12 cellular contexts compared by ENCODE assay signal in genomic region chr14:100904307-100905019, GRCh38. TPM values are rescaled to one million over a fixed set of nuclear protein-coding genes. Genes with fewer than 3 reads are reported as not detected.
A peak's percentile ranks its signal among the peaks of the same experiment; 100 is the strongest.
DNase-seq lines count a peak whose midpoint lies in the region; ATAC-seq, FAIRE-seq and TF ChIP-seq lines count a peak whose summit lies in the region.
"Had no signal": no experiment of that assay in that cellular context is flagged by ENCODE, and none has a peak within 500 bp of the region (broad histone marks: within the 10 kb centered on the region; RNA-seq: fewer than 3 reads in every experiment).

No MANE protein-coding gene starts in this region.

- no peak overlapping the region for H3K4me3 Mint-ChIP-seq in stimulated activated naive CD8-positive, alpha-beta T cell treated with anti-CD3 and anti-CD28 coated beads, Interleukin-15, amount 100 ng/mL, for 72 hours
- H3K4me3 Mint-ChIP-seq: activated naive CD8-positive, alpha-beta T cell treated with anti-CD3 and anti-CD28 coated beads, Interleukin-2, amount 50 U/mL, for 24 hours had no signal

- H3K4me1 Mint-ChIP-seq in stimulated activated naive CD8-positive, alpha-beta T cell treated with anti-CD3 and anti-CD28 coated beads, Interleukin-15, amount 100 ng/mL, for 72 hours: peaks cover 6% of the 10 kb centered on the region
- H3K4me1 Mint-ChIP-seq: activated naive CD8-positive, alpha-beta T cell treated with anti-CD3 and anti-CD28 coated beads, Interleukin-2, amount 50 U/mL, for 24 hours had no signal

- no peak for FAIRE-seq in kidney (lab: Jason Lieb, UNC)

- no peak for ATAC-seq in stimulated activated naive CD8-positive, alpha-beta T cell treated with anti-CD3 and anti-CD28 coated beads, Interleukin-15, amount 100 ng/mL, for 72 hours
- ATAC-seq in activated naive CD4-positive, alpha-beta T cell treated with anti-CD3 and anti-CD28 coated beads, Interleukin-2, amount 50 U/mL, for 72 hours: no peak
- ATAC-seq: activated naive CD8-positive, alpha-beta T cell treated with anti-CD3 and anti-CD28 coated beads, Interleukin-2, amount 50 U/mL, for 24 hours had no signal

- POLR2A ChIA-PET in AG04449 (lab: Yijun Ruan, JAX): no interaction called here

- H3K36me3 ChIP-seq in ES-I3 (ENCODE audit: insufficient read depth, low read length): no peaks in the 10 kb centered on the region
- H3K36me3 ChIP-seq in WERI-Rb-1: no peaks in the 10 kb centered on the region
- H3K36me3 ChIP-seq in kidney (ENCODE audit: control insufficient read depth in 1 of 2, insufficient read depth in 2 of 2, low read length in 2 of 2): no peaks in the 10 kb centered on the region

- no peak overlapping the region for H3K27ac Mint-ChIP-seq in stimulated activated naive CD8-positive, alpha-beta T cell treated with anti-CD3 and anti-CD28 coated beads, Interleukin-15, amount 100 ng/mL, for 72 hours
- no peak overlapping the region for H3K27ac Mint-ChIP-seq in activated naive CD4-positive, alpha-beta T cell treated with anti-CD3 and anti-CD28 coated beads, Interleukin-2, amount 50 U/mL, for 72 hours
- H3K27ac Mint-ChIP-seq: activated naive CD8-positive, alpha-beta T cell treated with anti-CD3 and anti-CD28 coated beads, Interleukin-2, amount 50 U/mL, for 24 hours had no signal

- H3K9me3 ChIP-seq in ES-I3 (ENCODE audit: control insufficient read depth, insufficient read depth, low read length) (no peaks in the 10 kb centered on the region; the same call in 1 of the 2 replicates), WERI-Rb-1 (ENCODE audit: severe bottlenecking) (no peaks in the 10 kb centered on the region), iPS-18c (ENCODE audit: control insufficient read depth, insufficient read depth, low read length) (no peaks in the 10 kb centered on the region), kidney (ENCODE audit: control insufficient read depth in 1 of 2, low read length in 2 of 2) (no peaks in the 10 kb centered on the region)

- H3K27me3 ChIP-seq in WERI-Rb-1 (ENCODE audit: insufficient read depth, low read depth, severe bottlenecking): peaks cover 79% of the 10 kb centered on the region

- intact Hi-C loops in kidney (cut with DNase I): no loop called here

- H3K4me1 ChIP-seq in ES-I3 (ENCODE audit: insufficient read depth, low read length): no peaks in the 10 kb centered on the region; the same call in 1 of the 2 replicates
- H3K4me1 ChIP-seq in kidney (ENCODE audit: control insufficient read depth in 1 of 2, insufficient read depth in 1 of 2, low read depth in 1 of 2, low read length in 2 of 2): peaks cover 0 to 3% of the 10 kb centered on the region in 2 donors

- H3K27me3 Mint-ChIP-seq in stimulated activated naive CD8-positive, alpha-beta T cell treated with anti-CD3 and anti-CD28 coated beads, Interleukin-15, amount 100 ng/mL, for 72 hours: peaks cover 63% of the 10 kb centered on the region

- DNase-seq in AG04449 (ENCODE audit: low read depth, low spot score) (no peak), WERI-Rb-1 (no peak), kidney (no peak), pons (ENCODE audit: low spot score) (no peak)
- no peak for DNase-seq in stimulated activated naive CD8-positive, alpha-beta T cell treated with anti-CD3 and anti-CD28 coated beads, Interleukin-15, amount 100 ng/mL, for 72 hours
- DNase-seq in activated naive CD4-positive, alpha-beta T cell treated with anti-CD3 and anti-CD28 coated beads, Interleukin-2, amount 50 U/mL, for 72 hours (ENCODE audit: low spot score in 2 of 2): no peak
- DNase-seq: activated naive CD8-positive, alpha-beta T cell treated with anti-CD3 and anti-CD28 coated beads, Interleukin-2, amount 50 U/mL, for 24 hours; GF-D8; NCI-H510A treated with DMSO at 0.1 percent for 48 hours had no signal

- peak; percentile 32 for TF ChIP-seq CTCF in AG04449 (IDR thresholded peaks at IDR 0.05; ENCODE audit: insufficient read depth, low read length, missing control alignments)
- peak; percentile 50 for TF ChIP-seq CTCF in WERI-Rb-1 (IDR thresholded peaks at IDR 0.05; ENCODE audit: low read depth, low read length)
- no peak for TF ChIP-seq CTCF in kidney (IDR thresholded peaks at IDR 0.05; ENCODE audit: borderline replicate concordance, extremely low read depth, insufficient read depth)

- H3K4me3 ChIP-seq in AG04449 (ENCODE audit: low read depth, low read length) (no peak overlapping the region), WERI-Rb-1 (ENCODE audit: low read depth, low read length) (no peak overlapping the region), iPS-18c (ENCODE audit: insufficient read depth, low read depth, low read length) (peak overlapping the region; percentile 44; the same call in 1 of the 2 replicates), kidney (ENCODE audit: low read length in 2 of 2) (no peak overlapping the region)
- H3K4me3 ChIP-seq: skin epidermis had no signal

- H3K9ac ChIP-seq in ES-I3 (ENCODE audit: low read depth, low read length): peak overlapping the region; percentile 42; the same call in 1 of the 2 replicates
- no peak overlapping the region for H3K9ac ChIP-seq in kidney (ENCODE audit: low read length in 2 of 2)

- H3K27ac ChIP-seq in WERI-Rb-1: no peak overlapping the region
- H3K27ac ChIP-seq in kidney (ENCODE audit: low read depth in 2 of 2, low read length in 2 of 2): no peak overlapping the region
- H3K27ac ChIP-seq: skin epidermis had no signal

- CTCF ChIA-PET in AG04449 (lab: Yijun Ruan, JAX): interaction anchor here (1.0 kb wide), 1 partner anchor 15 kb away, joined by 3 read pairs; no protein-coding TSS in a partner anchor

- H3K9me3 Mint-ChIP-seq in stimulated activated naive CD8-positive, alpha-beta T cell treated with anti-CD3 and anti-CD28 coated beads, Interleukin-15, amount 100 ng/mL, for 72 hours: no peaks in the 10 kb centered on the region
- no peaks in the 10 kb centered on the region for H3K9me3 Mint-ChIP-seq in activated naive CD4-positive, alpha-beta T cell treated with anti-CD3 and anti-CD28 coated beads, Interleukin-2, amount 50 U/mL, for 72 hours
- H3K9me3 Mint-ChIP-seq: activated naive CD8-positive, alpha-beta T cell treated with anti-CD3 and anti-CD28 coated beads, Interleukin-2, amount 50 U/mL, for 24 hours had no signal

- H3K36me3 Mint-ChIP-seq in activated naive CD4-positive, alpha-beta T cell treated with anti-CD3 and anti-CD28 coated beads, Interleukin-2, amount 50 U/mL, for 72 hours: no peaks in the 10 kb centered on the region

RNA-seq across cellular contexts. Expression of gene RTL1, which starts 0.9 kb away (rescaled TPM):
- not detected for total RNA-seq in kidney
- polyA plus RNA-seq in kidney (ENCODE audit: insufficient read depth, low read depth, low replicate concordance): not detected
- not detected for total RNA-seq in activated naive CD4-positive, alpha-beta T cell treated with anti-CD3 and anti-CD28 coated beads, Interleukin-2, amount 50 U/mL, for 72 hours
